ENCODE assay signal across 1 cellular context in genomic region chr2:233766416-233766815, GRCh38.
TF ChIP-seq lines count a peak whose summit lies in the region.

No MANE protein-coding gene starts in this region.

TF ChIP-seq in IMR-90, 13 proteins besides CTCF, POLR2A, EP300 and RAD21:
- TF ChIP-seq ELK1 (IDR thresholded peaks at IDR 0.05; ENCODE audit: borderline replicate concordance, low read depth, low read length) = no peak
- TF ChIP-seq BHLHE40 (IDR thresholded peaks at IDR 0.05; ENCODE audit: low read depth, low read length) = no peak
- TF ChIP-seq USF2 (IDR thresholded peaks at IDR 0.05; ENCODE audit: low read depth, low read length) = no peak
- TF ChIP-seq MXI1 (IDR thresholded peaks at IDR 0.05; ENCODE audit: borderline replicate concordance, low read depth, low read length) = no peak
- no peak for TF ChIP-seq CEBPB (IDR thresholded peaks at IDR 0.05; ENCODE audit: low read depth, low read length)
- TF ChIP-seq FOS (IDR thresholded peaks at IDR 0.05; ENCODE audit: low read depth, low read length) = no peak
- no peak for TF ChIP-seq MAZ (IDR thresholded peaks at IDR 0.05; ENCODE audit: borderline replicate concordance, low read depth, low read length)
- no peak for TF ChIP-seq MAFK (IDR thresholded peaks at IDR 0.05; ENCODE audit: low read depth, low read length)
- TF ChIP-seq SMC3 (IDR thresholded peaks at IDR 0.05; ENCODE audit: low read depth, low read length) = no peak
- no peak for TF ChIP-seq NFE2L2 (IDR thresholded peaks at IDR 0.05; ENCODE audit: low read depth, low read length)
- TF ChIP-seq RCOR1 (IDR thresholded peaks at IDR 0.05; ENCODE audit: insufficient replicate concordance, low read length) = no peak
- TF ChIP-seq RFX5 (IDR thresholded peaks at IDR 0.05; ENCODE audit: low read depth, low read length) = no peak
- no peak for TF ChIP-seq CHD1 (IDR thresholded peaks at IDR 0.05; ENCODE audit: low read depth, low read length)
